Comparison of ENCODE assay signal across 11 cellular contexts in the genomic region with DNA sequence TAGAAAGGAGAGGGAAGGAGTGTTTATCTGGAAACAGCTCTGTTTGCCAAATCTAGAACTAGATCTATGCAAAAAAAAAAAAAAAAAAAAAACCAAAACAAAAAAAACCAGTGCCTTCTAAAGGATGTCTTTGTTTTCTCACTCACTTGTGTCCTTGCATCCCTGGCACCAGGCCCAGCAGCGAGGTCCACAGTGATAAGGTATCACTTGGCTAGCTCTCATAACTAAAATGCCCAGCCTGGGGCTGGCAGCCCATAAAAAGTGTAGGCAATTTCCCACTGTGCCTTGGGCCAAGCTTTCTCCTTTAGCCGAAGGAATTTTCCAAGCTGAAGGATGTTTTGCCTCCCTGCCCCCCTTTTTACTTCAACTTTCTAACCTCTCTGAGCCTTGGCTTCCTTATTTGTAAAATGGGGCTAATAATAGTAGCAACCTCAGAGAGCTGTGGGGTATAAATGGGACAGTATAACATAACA. TPM values are rescaled to one million over a fixed set of nuclear protein-coding genes. Genes with fewer than 3 reads are reported as not detected.
DNase-seq lines count a peak whose midpoint lies in the region; ATAC-seq and TF ChIP-seq lines count a peak whose summit lies in the region.
"Had no signal": no experiment of that assay in that cellular context is flagged by ENCODE, and none has a peak within 500 bp of the region (broad histone marks: within the 10 kb centered on the region; RNA-seq: fewer than 3 reads in every experiment).

No MANE protein-coding gene starts in this region.

- DNase-seq in M059J (ENCODE audit: low read depth) (peak; percentile 86), adrenal gland (peak; percentile 90 to 99 (median 96)), right cardiac atrium (peak; percentile 79 to 93 (median 92)), testis (peak; percentile 96), HK-2 (ENCODE audit: unreplicated experiment) (no peak), medulla oblongata (ENCODE audit: extremely low spot score) (no peak), NCI-H1694 (lab: John Stamatoyannopoulos, UW) (no peak)
- DNase-seq: activated T-cell treated with anti-CD3 and anti-CD28 coated beads, Interleukin-2, amount 50 U/mL, for 72 hours; NCI-H510A treated with DMSO at 0.1 percent for 48 hours had no signal

- TF ChIP-seq POLR2A in adrenal gland (IDR thresholded peaks at IDR 0.05) (no peak), testis (IDR thresholded peaks at IDR 0.05) (no peak)

- H3K36me3 ChIP-seq in adrenal gland (replicated peaks in 1 of 2) (no peaks in the 10 kb centered on the region), testis (ENCODE audit: low read depth, missing control alignments) (no peaks in the 10 kb centered on the region)

- intact Hi-C loops in adrenal gland (cut with DNase I) (no loop called here), right cardiac atrium (cut with DNase I) (no loop called here), testis (cut with DNase I; ENCODE audit: low total_unique reads) (no loop called here)

- 12 to 23% (median 14%) methylated on average over 2 of the region's 2 CpGs for WGBS in adrenal gland, 4 donors
- 9% methylated on average over 2 of the region's 2 CpGs for WGBS in right cardiac atrium
- WGBS in testis, 2 donors: 27 to 38% methylated on average over 2 of the region's 2 CpGs

- H3K4me3 ChIP-seq in adrenal gland (no peak overlapping the region), right cardiac atrium (ENCODE audit: low read length) (no peak overlapping the region), testis (no peak overlapping the region)

- ATAC-seq in right cardiac atrium (peak; percentile 69 to 80), GM21515 (IDR thresholded peaks at IDR 0.05; ENCODE audit: unreplicated experiment) (no peak)
- ATAC-seq: activated T-cell treated with anti-CD3 and anti-CD28 coated beads, Interleukin-2, amount 50 U/mL, for 72 hours; natural killer cell treated with Interleukin-12 subunit alpha and Interleukin-12 subunit beta and Interleukin-15 and Interleukin-18, amount 100 ng/mL, for 72 hours had no signal

- no peaks in the 10 kb centered on the region for H3K27me3 ChIP-seq in adrenal gland
- H3K27me3 ChIP-seq in right cardiac atrium (ENCODE audit: control insufficient read depth, insufficient read depth): no peaks in the 10 kb centered on the region
- H3K27me3 ChIP-seq in testis: no peaks in the 10 kb centered on the region

- no peaks in the 10 kb centered on the region for H3K9me3 ChIP-seq in adrenal gland (replicated peaks in 1 of 3)
- no peaks in the 10 kb centered on the region for H3K9me3 ChIP-seq in right cardiac atrium (ENCODE audit: control insufficient read depth, low read length)
- no peaks in the 10 kb centered on the region for H3K9me3 ChIP-seq in testis

- H3K27ac ChIP-seq in adrenal gland (peak overlapping the region; percentile 26 to 78 (median 64)), right cardiac atrium (ENCODE audit: low read length) (peak overlapping the region; percentile 79), testis (peak overlapping the region; percentile 68 to 79)

- H3K4me1 ChIP-seq in adrenal gland (replicated peaks in 1 of 2) (peaks cover 26 to 30% of the 10 kb centered on the region in 2 donors), right cardiac atrium (ENCODE audit: control insufficient read depth, insufficient read depth, low read length) (peaks cover 27% of the 10 kb centered on the region), testis (peaks cover 20% of the 10 kb centered on the region)

- no peak for TF ChIP-seq CTCF in adrenal gland (IDR thresholded peaks at IDR 0.05)
- no peak for TF ChIP-seq CTCF in testis (IDR thresholded peaks at IDR 0.05)

RNA-seq across cellular contexts. Expression of gene RGS3, which starts 20.8 kb away (rescaled TPM):
- 84.9 and 137 TPM in 2 replicates for total RNA-seq in M059J (2014; rRNA removed; shearing (Covaris generic))
- 100 to 1,000 TPM in 2 of 8 donors, 10 to 100 TPM in 6; 42.9 to 102 (median 72.1) TPM for total RNA-seq in adrenal gland
- polyA plus RNA-seq in adrenal gland: 10 to 100 TPM; 34.5 to 64.9 (median 53.5) TPM
- 100 to 1,000 TPM; 139 to 184 (median 166) TPM for total RNA-seq in right cardiac atrium
- polyA plus RNA-seq in right cardiac atrium: 107 TPM
- total RNA-seq in testis: 100 to 1,000 TPM; 119 to 125 TPM
- polyA plus RNA-seq in testis (ENCODE audit: insufficient read depth, low read depth, low replicate concordance): 84.8 TPM

Comparison
In these comparisons a context has a peak if more than half of its experiments do, and no peak if none do; other contexts are left out.
1. DNase-seq: peak in M059J (single experiment), adrenal gland (7 of 7), right cardiac atrium (3 of 3) and testis (single experiment); none in HK-2 (single experiment), medulla oblongata (single experiment) and NCI-H1694 (single experiment).
2. Peak in every context shown above with its lines, with median percentiles within 50 percentile points of each other: H3K27ac ChIP-seq.